In genomic region chr2:25320077-25320476, GRCh38 we compare ENCODE assay signal across 22 cellular contexts. TPM values are rescaled to one million over a fixed set of nuclear protein-coding genes. Genes with fewer than 3 reads are reported as not detected.
DNase-seq lines count a peak whose midpoint lies in the region; ATAC-seq, FAIRE-seq and TF ChIP-seq lines count a peak whose summit lies in the region.
"Had no signal": no experiment of that assay in that cellular context is flagged by ENCODE, and none has a peak within 500 bp of the region (broad histone marks: within the 10 kb centered on the region; RNA-seq: fewer than 3 reads in every experiment).

No MANE protein-coding gene starts in this region.

- H3K4me1 ChIP-seq in upper lobe of left lung, result peaks cover 15 to 34% (median 26%) of the 10 kb centered on the region in 4 donors

- H3K27me3 ChIP-seq in upper lobe of left lung, result no peaks in the 10 kb centered on the region
- H3K27me3 ChIP-seq: adrenal gland, spleen, thyroid gland had no signal

- no peak for TF ChIP-seq EP300 in upper lobe of left lung (IDR thresholded peaks at IDR 0.05)

- no peaks in the 10 kb centered on the region for H3K9me3 ChIP-seq in upper lobe of left lung
- H3K9me3 ChIP-seq: adrenal gland, prostate gland, spleen, thyroid gland had no signal

- peaks cover 37% of the 10 kb centered on the region for H3K36me3 Mint-ChIP-seq in activated naive CD8-positive, alpha-beta T cell treated with anti-CD3 and anti-CD28 coated beads, Interleukin-2, amount 50 U/mL, for 24 hours (ENCODE audit: low read depth)

- peak overlapping the region; percentile 11 for H3K27ac Mint-ChIP-seq in activated naive CD8-positive, alpha-beta T cell treated with anti-CD3 and anti-CD28 coated beads, Interleukin-2, amount 50 U/mL, for 24 hours
- H3K27ac Mint-ChIP-seq: nephron had no signal

- DNase-seq in GM12892 (ENCODE audit: insufficient read length) (no peak), ecto neural progenitor cell (ENCODE audit: low spot score) (no peak), SW480 (ENCODE audit: low spot score) (no peak), upper lobe of left lung (no peak)
- DNase-seq in activated naive CD8-positive, alpha-beta T cell treated with anti-CD3 and anti-CD28 coated beads, Interleukin-2, amount 50 U/mL, for 24 hours, result no peak
- DNase-seq: activated CD4-positive, alpha-beta T cell treated with anti-CD3 and anti-CD28 coated beads, Interleukin-2, amount 50 U/mL, for 1 hour; adrenal gland; effector memory CD4-positive, alpha-beta T cell; GM23248; head of caudate nucleus; NCI-H1105 treated with DMSO at 0.1 percent for 48 hours; NCI-H748 treated with DMSO at 0.1 percent for 48 hours; PC-9; spleen; thyroid gland had no signal

- H3K4me1 Mint-ChIP-seq in activated naive CD8-positive, alpha-beta T cell treated with anti-CD3 and anti-CD28 coated beads, Interleukin-2, amount 50 U/mL, for 24 hours, result peaks cover 87% of the 10 kb centered on the region

- no peaks in the 10 kb centered on the region for H3K9me3 Mint-ChIP-seq in activated naive CD8-positive, alpha-beta T cell treated with anti-CD3 and anti-CD28 coated beads, Interleukin-2, amount 50 U/mL, for 24 hours
- H3K9me3 Mint-ChIP-seq: central memory CD8-positive, alpha-beta T cell; nephron had no signal

- no peaks in the 10 kb centered on the region for H3K36me3 ChIP-seq in upper lobe of left lung
- H3K36me3 ChIP-seq: adrenal gland, prostate gland, spleen, thyroid gland had no signal

- peak; percentile 64 for ATAC-seq in GM19043 (IDR thresholded peaks at IDR 0.05; ENCODE audit: low read depth, unreplicated experiment)
- peak; percentile 54 for ATAC-seq in HG02981 (IDR thresholded peaks at IDR 0.05; ENCODE audit: unreplicated experiment)
- no peak for ATAC-seq in activated naive CD8-positive, alpha-beta T cell treated with anti-CD3 and anti-CD28 coated beads, Interleukin-2, amount 50 U/mL, for 24 hours
- no peak for ATAC-seq in GM19395 (IDR thresholded peaks at IDR 0.05; ENCODE audit: unreplicated experiment)
- ATAC-seq in upper lobe of left lung (ENCODE audit: low FRiP score in 2 of 2), result no peak

- no peaks in the 10 kb centered on the region for H3K27me3 Mint-ChIP-seq in activated naive CD8-positive, alpha-beta T cell treated with anti-CD3 and anti-CD28 coated beads, Interleukin-2, amount 50 U/mL, for 24 hours
- H3K27me3 Mint-ChIP-seq: central memory CD8-positive, alpha-beta T cell had no signal

- TF ChIP-seq CTCF in upper lobe of left lung (IDR thresholded peaks at IDR 0.05), result no peak

- no peak overlapping the region for H3K4me3 Mint-ChIP-seq in activated naive CD8-positive, alpha-beta T cell treated with anti-CD3 and anti-CD28 coated beads, Interleukin-2, amount 50 U/mL, for 24 hours
- H3K4me3 Mint-ChIP-seq: central memory CD8-positive, alpha-beta T cell; nephron had no signal

- H3K4me3 ChIP-seq in upper lobe of left lung, result no peak overlapping the region
- H3K4me3 ChIP-seq: adrenal gland, GM23248, PC-9, prostate gland, spleen, thyroid gland had no signal

- no peak overlapping the region for H3K27ac ChIP-seq in upper lobe of left lung
- H3K27ac ChIP-seq: adrenal gland, GM23248, PC-9, prostate gland, spleen, thyroid gland had no signal

- peak; percentile 73 for FAIRE-seq in GM12892 (lab: Jason Lieb, UNC)
- FAIRE-seq: G401.6 had no signal

- no peak for TF ChIP-seq POLR2A in GM12892 (IDR thresholded peaks at IDR 0.05; ENCODE audit: low read depth, low read length)
- no peak for TF ChIP-seq POLR2A in upper lobe of left lung (IDR thresholded peaks at IDR 0.05)

- 74 to 95% methylated on average over 3 of the region's 3 CpGs for WGBS in upper lobe of left lung, 2 donors

RNA-seq across cellular contexts. Expression of gene DNMT3A, which starts 21.6 kb away (rescaled TPM):
- 16.1 TPM for polyA plus RNA-seq in GM12892 (2012; ENCODE audit: missing spikeins)
- 10 to 100 TPM in 5 of 6 donors, 1 to 10 TPM in 1; 7.8 to 49.2 (median 30.4) TPM for total RNA-seq in upper lobe of left lung

Comparison
In these comparisons a context has a peak if more than half of its experiments do, and no peak if none do; other contexts are left out.
1. ATAC-seq: peak in GM19043 (single experiment) and HG02981 (single experiment); none in activated naive CD8-positive, alpha-beta T cell treated with anti-CD3 and anti-CD28 coated beads, Interleukin-2, amount 50 U/mL, for 24 hours (single experiment), GM19395 (single experiment) and upper lobe of left lung (0 of 2).